ENCODE assay signal across 23 cellular contexts in genomic region chr1:188590641-188591040, GRCh38.
DNase-seq lines count a peak whose midpoint lies in the region; ATAC-seq, FAIRE-seq and TF ChIP-seq lines count a peak whose summit lies in the region.
"Had no signal": no experiment of that assay in that cellular context is flagged by ENCODE, and none has a peak within 500 bp of the region (broad histone marks: within the 10 kb centered on the region; RNA-seq: fewer than 3 reads in every experiment).

No MANE protein-coding gene starts in this region.

- H3K36me3 Mint-ChIP-seq in astrocyte (ENCODE audit: low read depth, unreplicated experiment), result no peaks in the 10 kb centered on the region
- H3K36me3 Mint-ChIP-seq: CD14-positive monocyte; CD8-positive, alpha-beta memory T cell had no signal

- TF ChIP-seq CTCF in astrocyte (IDR thresholded peaks at IDR 0.05; ENCODE audit: insufficient read depth, low read depth, low read length), result no peak

- H3K4me1 ChIP-seq in astrocyte (ENCODE audit: insufficient read depth, low read length), result no peaks in the 10 kb centered on the region
- H3K4me1 ChIP-seq: BE2C; BLaER1 treated with 17β-estradiol and CSF1 and Interleukin-3, amounts not matched to agents 10 nM and 100 nM had no signal

- H3K9me3 ChIP-seq in astrocyte (ENCODE audit: insufficient read depth, low read depth, low read length), result no peaks in the 10 kb centered on the region
- H3K9me3 ChIP-seq: BE2C had no signal

- H3K9me3 Mint-ChIP-seq in astrocyte (ENCODE audit: unreplicated experiment), result no peaks in the 10 kb centered on the region
- H3K9me3 Mint-ChIP-seq: H9 had no signal

- no peak overlapping the region for H2AFZ ChIP-seq in astrocyte (ENCODE audit: low read depth, low read length)

- H3K4me1 Mint-ChIP-seq in astrocyte (ENCODE audit: low read depth, unreplicated experiment), result no peaks in the 10 kb centered on the region
- H3K4me1 Mint-ChIP-seq: CD14-positive monocyte; CD8-positive, alpha-beta memory T cell; GM23338; H9 had no signal

- H3K79me2 ChIP-seq in astrocyte (ENCODE audit: insufficient read depth, low read length), result no peaks in the 10 kb centered on the region

- H3K4me3 Mint-ChIP-seq in astrocyte (ENCODE audit: unreplicated experiment), result no peak overlapping the region
- H3K4me3 Mint-ChIP-seq: CD14-positive monocyte; CD4-positive, alpha-beta T cell; CD8-positive, alpha-beta memory T cell; GM23338; H9 had no signal

- H3K9ac ChIP-seq in astrocyte (ENCODE audit: low read length), result no peak overlapping the region
- H3K9ac ChIP-seq: BLaER1 treated with 17β-estradiol and CSF1 and Interleukin-3, amounts not matched to agents 10 nM and 100 nM had no signal

- no peaks in the 10 kb centered on the region for H4K20me1 ChIP-seq in astrocyte (ENCODE audit: insufficient read depth, low read length)
- H4K20me1 ChIP-seq: BLaER1 treated with 17β-estradiol and CSF1 and Interleukin-3, amounts not matched to agents 10 nM and 100 nM had no signal

- H3K36me3 ChIP-seq in astrocyte (ENCODE audit: insufficient read depth, low read length), result no peaks in the 10 kb centered on the region
- H3K36me3 ChIP-seq: BE2C; BLaER1 treated with 17β-estradiol and CSF1 and Interleukin-3, amounts not matched to agents 10 nM and 100 nM had no signal

- DNase-seq in DMS 273 (lab: John Stamatoyannopoulos, UW; ENCODE audit: unreplicated experiment) (peak; percentile 45), DMS 273 treated with DMSO at 0.1 percent for 48 hours (lab: John Stamatoyannopoulos, UW) (no peak), astrocyte (ENCODE audit: low read depth) (peak; percentile 2), renal cortical epithelial cell (ENCODE audit: low read depth) (peak; percentile 62), OCI-M2 (lab: John Stamatoyannopoulos, UW; ENCODE audit: unreplicated experiment) (no peak)
- DNase-seq: ACHN; AML-193; BE2C; CD4-positive, alpha-beta T cell; CD8-positive, alpha-beta memory T cell; DMS79; EL; GDM1; H9 had no signal

- H3K27ac Mint-ChIP-seq in astrocyte (ENCODE audit: unreplicated experiment), result no peak overlapping the region
- H3K27ac Mint-ChIP-seq: CD14-positive monocyte; CD4-positive, alpha-beta T cell; CD8-positive, alpha-beta memory T cell; GM23338; H9 had no signal

- H3K4me2 ChIP-seq in astrocyte (ENCODE audit: low read length), result no peak overlapping the region
- H3K4me2 ChIP-seq: BLaER1 treated with 17β-estradiol and CSF1 and Interleukin-3, amounts not matched to agents 10 nM and 100 nM; GM23338 had no signal

- H3K27ac ChIP-seq in astrocyte (ENCODE audit: low read depth, low read length), result no peak overlapping the region
- H3K27ac ChIP-seq: 22Rv1; BLaER1 treated with 17β-estradiol and CSF1 and Interleukin-3, amounts not matched to agents 10 nM and 100 nM had no signal

- H3K27me3 ChIP-seq in astrocyte (ENCODE audit: insufficient read depth, low read length), result no peaks in the 10 kb centered on the region
- H3K27me3 ChIP-seq: BE2C; BLaER1 treated with 17β-estradiol and CSF1 and Interleukin-3, amounts not matched to agents 10 nM and 100 nM had no signal

- H3K27me3 Mint-ChIP-seq in astrocyte (ENCODE audit: low read depth, unreplicated experiment), result no peaks in the 10 kb centered on the region
- H3K27me3 Mint-ChIP-seq: CD4-positive, alpha-beta T cell; CD8-positive, alpha-beta memory T cell had no signal

- FAIRE-seq in astrocyte (lab: Jason Lieb, UNC), result no peak
- FAIRE-seq: A204.1, GM12878, GM18507 had no signal

- no peak overlapping the region for H3K4me3 ChIP-seq in astrocyte (ENCODE audit: insufficient read depth, low read depth, low read length)
- H3K4me3 ChIP-seq: BLaER1 treated with 17β-estradiol and CSF1 and Interleukin-3, amounts not matched to agents 10 nM and 100 nM; GM12878; GM23338 had no signal

- ATAC-seq in GM18502 (IDR thresholded peaks at IDR 0.05; ENCODE audit: poor library complexity, unreplicated experiment), result no peak
- ATAC-seq: GM12878, GM23338, HCT116 had no signal

Comparison
In these comparisons a context has a peak if more than half of its experiments do, and no peak if none do; other contexts are left out.
1. DNase-seq: peak in DMS 273 (single experiment), astrocyte (single experiment) and renal cortical epithelial cell (single experiment); none in DMS 273 treated with DMSO at 0.1 percent for 48 hours (single experiment) and OCI-M2 (single experiment).